7 cellular contexts compared by ENCODE assay signal in genomic region chr1:248945446-248945845, GRCh38. TPM values are rescaled to one million over a fixed set of nuclear protein-coding genes. Genes with fewer than 3 reads are reported as not detected.
DNase-seq lines count a peak whose midpoint lies in the region; ATAC-seq, FAIRE-seq and TF ChIP-seq lines count a peak whose summit lies in the region.
"Not testable (repeated sequence)": the region's sequence is repeated elsewhere in the genome, so short reads cannot be mapped to it uniquely, and the experiment has no call there.

No MANE protein-coding gene starts in this region.

- not testable (repeated sequence) for TF ChIP-seq CTCF in DND-41 (IDR thresholded peaks at IDR 0.05; ENCODE audit: borderline replicate concordance, extremely low read depth, low read length, poor library complexity, severe bottlenecking); MM.1S (IDR thresholded peaks at IDR 0.05; ENCODE audit: low read length); GM12878 (IDR thresholded peaks at IDR 0.05 in 2 of 3, conservative IDR thresholded peaks at IDR 0.05 in 1 of 3; ENCODE audit: control insufficient read depth in 2 of 3, extremely low read depth in 1 of 3, insufficient read depth in 1 of 3, low read depth in 3 of 3, low read length in 3 of 3); endothelial cell of umbilical vein (IDR thresholded peaks at IDR 0.05; ENCODE audit: extremely low read depth in 1 of 2, insufficient read depth in 1 of 2, low read depth in 1 of 2, low read length in 2 of 2); kidney (IDR thresholded peaks at IDR 0.05; ENCODE audit: borderline replicate concordance, extremely low read depth, insufficient read depth); neural progenitor cell (IDR thresholded peaks at IDR 0.05)

- RAD21 ChIA-PET in GM12878 (lab: Charles Lee; ENCODE audit: unreplicated experiment), result not testable (repeated sequence)

- not testable (repeated sequence) for H3K36me3 ChIP-seq in DND-41 (ENCODE audit: insufficient read depth, low read length); MM.1S (replicated peaks; ENCODE audit: insufficient read depth, low read length); GM12878 (ENCODE audit: control insufficient read depth in 2 of 2, insufficient read depth in 2 of 2, low read length in 1 of 2); endothelial cell of umbilical vein (ENCODE audit: control insufficient read depth in 2 of 2, extremely low read depth in 1 of 2, insufficient read depth in 2 of 2, low read length in 2 of 2); kidney (ENCODE audit: control insufficient read depth in 1 of 2, insufficient read depth in 2 of 2, low read length in 2 of 2); neural progenitor cell

- H3K9me2 ChIP-seq in MM.1S (replicated peaks; ENCODE audit: insufficient read depth, low read length), result not testable (repeated sequence)

- H3K4me2 ChIP-seq in DND-41 (ENCODE audit: insufficient read depth, low read length); MM.1S (ENCODE audit: low read depth, low read length); GM12878 (ENCODE audit: control insufficient read depth, insufficient read depth); endothelial cell of umbilical vein (ENCODE audit: insufficient read depth, low read length); neural progenitor cell: not testable (repeated sequence)

- not testable (repeated sequence) for H3K9me3 Mint-ChIP-seq in neural progenitor cell

- not testable (repeated sequence) for H3K36me3 Mint-ChIP-seq in neural progenitor cell

- H3K27ac Mint-ChIP-seq in neural progenitor cell, result not testable (repeated sequence)

- H3K9me3 ChIP-seq in DND-41 (ENCODE audit: insufficient read depth, low read length, severe bottlenecking); MM.1S (replicated peaks; ENCODE audit: insufficient read depth, low read length); GM12878 (replicated peaks; ENCODE audit: control insufficient read depth, insufficient read depth, low read length); endothelial cell of umbilical vein (replicated peaks; ENCODE audit: control insufficient read depth, insufficient read depth, low read length); kidney (ENCODE audit: control insufficient read depth in 1 of 2, low read length in 2 of 2); neural progenitor cell (ENCODE audit: low read depth): not testable (repeated sequence)

- not testable (repeated sequence) for H3K27me3 Mint-ChIP-seq in neural progenitor cell (ENCODE audit: insufficient read depth, low read depth)

- SMC1A ChIA-PET in GM12878 (lab: Charles Lee; ENCODE audit: uncharacterized antibody, unreplicated experiment), result not testable (repeated sequence)

- intact Hi-C loops in GM12878 (cut with micrococcal nuclease; ENCODE audit: unreplicated experiment); endothelial cell of umbilical vein (cut with micrococcal nuclease); kidney (cut with DNase I): not testable (repeated sequence)

- not testable (repeated sequence) for H3K79me2 ChIP-seq in DND-41 (ENCODE audit: insufficient read depth, low read length); MM.1S (ENCODE audit: low read length); GM12878 (ENCODE audit: control insufficient read depth, insufficient read depth, low read length); endothelial cell of umbilical vein (ENCODE audit: control insufficient read depth, insufficient read depth, low read length); neural progenitor cell (ENCODE audit: low read depth)

- not testable (repeated sequence) for BruUV-seq in GM12878 (replicated peaks; lab: Mats Ljungman, UMichigan); endothelial cell of umbilical vein (replicated peaks; lab: Mats Ljungman, UMichigan)

- not testable (repeated sequence) for H3K4me3 Mint-ChIP-seq in neural progenitor cell

- not testable (repeated sequence) for H3K4me3 ChIP-seq in DND-41 (ENCODE audit: low read depth in 1 of 2, low read length in 2 of 2); MM.1S (ENCODE audit: low read length); GM12878; endothelial cell of umbilical vein (replicated peaks in 1 of 3; ENCODE audit: insufficient read depth in 1 of 3, low read depth in 1 of 3, low read length in 3 of 3); kidney (ENCODE audit: low read length in 2 of 2); neural progenitor cell

- H4K20me1 ChIP-seq in DND-41 (ENCODE audit: insufficient read depth, low read length); MM.1S (ENCODE audit: insufficient read depth, low read length); GM12878 (ENCODE audit: control insufficient read depth, insufficient read depth); endothelial cell of umbilical vein (replicated peaks; ENCODE audit: control insufficient read depth, extremely low read depth, insufficient read depth, low read length); neural progenitor cell (ENCODE audit: low read depth): not testable (repeated sequence)

- not testable (repeated sequence) for TF ChIP-seq POLR2A in GM12878 (IDR thresholded peaks at IDR 0.05; ENCODE audit: low read depth, low read length); endothelial cell of umbilical vein (IDR thresholded peaks at IDR 0.05; ENCODE audit: low read depth, low read length)

- not testable (repeated sequence) for H2AFZ ChIP-seq in DND-41 (ENCODE audit: low read depth, low read length); MM.1S (ENCODE audit: low read length); GM12878 (ENCODE audit: control insufficient read depth, low read depth, low read length); endothelial cell of umbilical vein (ENCODE audit: low read depth, low read length); neural progenitor cell (replicated peaks)

- WGBS in GM12878 (ENCODE audit: insufficient coverage, insufficient replicate concordance, low lambda C conversion rate, missing lambda C conversion rate), result 93% methylated on average over 13 of the region's 14 CpGs

- not testable (repeated sequence) for H3K27me3 ChIP-seq in DND-41 (ENCODE audit: insufficient read depth, low read length, poor library complexity); MM.1S (replicated peaks; ENCODE audit: insufficient read depth, low read length); GM12878 (replicated peaks in 1 of 2; ENCODE audit: control insufficient read depth in 2 of 2, insufficient read depth in 2 of 2, low read length in 1 of 2); endothelial cell of umbilical vein (ENCODE audit: control insufficient read depth in 2 of 2, insufficient read depth in 2 of 2, low read length in 2 of 2); neural progenitor cell

- TF ChIP-seq RAD21 in GM12878 (IDR thresholded peaks at IDR 0.05; ENCODE audit: insufficient read depth, low read depth, low read length), result not testable (repeated sequence)

- not testable (repeated sequence) for H3F3A ChIP-seq in MM.1S (ENCODE audit: insufficient read depth, low read length); neural progenitor cell (ENCODE audit: low read depth)

- CTCF ChIA-PET in GM12878 (lab: Yijun Ruan, JAX); endothelial cell of umbilical vein (lab: Charles Lee): not testable (repeated sequence)

- dilution Hi-C loops in endothelial cell of umbilical vein (cut with MboI; ENCODE audit: extremely low pct_ligation_motif_present, low sequenced_read_pairs), result not testable (repeated sequence)

- H3K27ac ChIP-seq in DND-41 (ENCODE audit: low read length); MM.1S (ENCODE audit: low read length); GM12878 (ENCODE audit: control insufficient read depth, insufficient read depth); endothelial cell of umbilical vein (ENCODE audit: insufficient read depth, low read depth, low read length); kidney (ENCODE audit: low read depth in 2 of 2, low read length in 2 of 2); neural progenitor cell: not testable (repeated sequence)

- 0 out of 3 replicates have a peak, but pooled peaks have one; percentile 24 for ATAC-seq in DND-41 (ENCODE audit: insufficient read depth, low read depth)
- ATAC-seq in GM12878, result not testable (repeated sequence)

- FAIRE-seq in GM12878 (lab: Jason Lieb, UNC) (peak; percentile 83), endothelial cell of umbilical vein (lab: Jason Lieb, UNC) (peak; percentile 93)
- FAIRE-seq in kidney (lab: Jason Lieb, UNC), result not testable (repeated sequence)

- not testable (repeated sequence) for TF ChIP-seq EP300 in GM12878 (IDR thresholded peaks at IDR 0.05; ENCODE audit: borderline replicate concordance in 1 of 2, control insufficient read depth in 1 of 2, low read depth in 2 of 2, low read length in 2 of 2)

- not testable (repeated sequence) for DNase-seq in DND-41; endothelial cell of umbilical vein (ENCODE audit: low read depth, low spot score)
- peak; percentile 25 for DNase-seq in MM.1S
- DNase-seq in T-helper 9 cell, result peak; percentile 27
- DNase-seq in GM12878 (ENCODE audit: low read depth, low spot score), result peak; percentile 47
- peak; percentile 83 for DNase-seq in kidney
- peak; percentile 36 for DNase-seq in neural progenitor cell (ENCODE audit: low spot score)

- in situ Hi-C loops in GM12878 (cut with MboI), result not testable (repeated sequence)

- H3K9me1 ChIP-seq in endothelial cell of umbilical vein (replicated peaks; ENCODE audit: control insufficient read depth, extremely low read depth, insufficient read depth, low read length), result not testable (repeated sequence)

- not testable (repeated sequence) for H3K4me1 Mint-ChIP-seq in neural progenitor cell

- H3K9ac ChIP-seq in DND-41 (ENCODE audit: low read depth, low read length); MM.1S (ENCODE audit: low read length); GM12878 (ENCODE audit: control insufficient read depth, insufficient read depth, low read length); endothelial cell of umbilical vein (replicated peaks; ENCODE audit: extremely low read depth, insufficient read depth, low read length); kidney (ENCODE audit: low read length in 2 of 2); neural progenitor cell: not testable (repeated sequence)

- not testable (repeated sequence) for H3K4me1 ChIP-seq in DND-41 (ENCODE audit: insufficient read depth, low read length); MM.1S (ENCODE audit: low read length); GM12878 (ENCODE audit: control insufficient read depth, insufficient read depth, low read length); endothelial cell of umbilical vein (ENCODE audit: control insufficient read depth, extremely low read depth, insufficient read depth, low read length); kidney (ENCODE audit: control insufficient read depth in 1 of 2, insufficient read depth in 1 of 2, low read depth in 1 of 2, low read length in 2 of 2); neural progenitor cell

- POLR2A ChIA-PET in GM12878 (lab: Charles Lee); endothelial cell of umbilical vein (lab: Charles Lee): not testable (repeated sequence)

RNA-seq across cellular contexts. Expression of gene PGBD2, which starts 39.4 kb away (rescaled TPM):
- total RNA-seq in GM12878 (2013; cell fraction: nucleolus; rRNA removed), result 10.9 and 11.1 TPM in 2 replicates
- total RNA-seq in GM12878 (2014; rRNA removed) (4.0 and 4.2 TPM in 2 replicates), GM12878 (2014; rRNA removed; fragmentation: Illumina TruSeq; extraction: Trizol) (3.2 and 4.2 TPM in 2 replicates), GM12878 (2021) (4.3 and 4.4 TPM in 2 replicates), endothelial cell of umbilical vein (5.2 and 5.9 TPM in 2 replicates), kidney (6.9 TPM), neural progenitor cell (ENCODE audit: low replicate concordance) (7.9 and 11.2 TPM in 2 replicates)
- polyA plus RNA-seq in GM12878 (2011; ENCODE audit: low read depth), result 2.5 TPM
- polyA plus RNA-seq in GM12878 (2011; rRNA removed) (10.3 and 10.5 TPM in 2 replicates), GM12878 (2014; fragmentation: Illumina TruSeq; extraction: Trizol) (4.0 TPM in 2 replicates), GM12878 (2014; fragmentation: Nextera tagmentation; extraction: Ambion mirVana) (1 to 10 TPM; 4.7 to 5.6 TPM), GM12878 (2014; rRNA removed) (4.0 and 5.6 TPM in 2 replicates), GM12878 (2016; fragmentation: Nextera tagmentation; extraction: Ambion mirVana) (1 to 10 TPM; 6.5 to 6.9 TPM), endothelial cell of umbilical vein (5.4 and 6.1 TPM in 2 replicates), kidney (ENCODE audit: insufficient read depth, low read depth, low replicate concordance) (3.4 TPM)
- polyA plus RNA-seq in GM12878 (2011; cell fraction: cytosol; rRNA removed), result 6.4 and 6.7 TPM in 2 replicates
- 14.7 and 17.7 TPM in 2 replicates for polyA plus RNA-seq in GM12878 (2011; cell fraction: nucleus; rRNA removed)
- 2.1 and 2.5 TPM in 2 replicates for polyA plus RNA-seq in GM12878 (2012)
- polyA minus RNA-seq in GM12878 (2011; rRNA and poly(A)+ RNA removed), result 10.7 and 16.9 TPM in 2 replicates
- 2.9 and 6.7 TPM in 2 replicates for polyA minus RNA-seq in GM12878 (2011; cell fraction: cytosol; rRNA and poly(A)+ RNA removed)
- polyA minus RNA-seq in GM12878 (2011; cell fraction: nucleus; rRNA and poly(A)+ RNA removed), result 3.4 and 6.4 TPM in 2 replicates
- 4.9 and 5.2 TPM in 2 replicates for polyA plus RNA-seq in endothelial cell of umbilical vein (2011; cell fraction: cytosol; rRNA removed)
- 19.3 and 22.0 TPM in 2 replicates for polyA plus RNA-seq in endothelial cell of umbilical vein (2011; cell fraction: nucleus; rRNA removed)
- 3.5 and 5.4 TPM in 2 replicates for polyA plus RNA-seq in endothelial cell of umbilical vein (2012)
- 9.1 and 13.1 TPM in 2 replicates for polyA minus RNA-seq in endothelial cell of umbilical vein
- 4.6 TPM for polyA minus RNA-seq in endothelial cell of umbilical vein (2011; cell fraction: cytosol; rRNA and poly(A)+ RNA removed)
- polyA minus RNA-seq in endothelial cell of umbilical vein (2011; cell fraction: nucleus; rRNA and poly(A)+ RNA removed), result 4.4 and 5.6 TPM in 2 replicates
